Comparison of ENCODE assay signal across 18 cellular contexts in the genomic region with DNA sequence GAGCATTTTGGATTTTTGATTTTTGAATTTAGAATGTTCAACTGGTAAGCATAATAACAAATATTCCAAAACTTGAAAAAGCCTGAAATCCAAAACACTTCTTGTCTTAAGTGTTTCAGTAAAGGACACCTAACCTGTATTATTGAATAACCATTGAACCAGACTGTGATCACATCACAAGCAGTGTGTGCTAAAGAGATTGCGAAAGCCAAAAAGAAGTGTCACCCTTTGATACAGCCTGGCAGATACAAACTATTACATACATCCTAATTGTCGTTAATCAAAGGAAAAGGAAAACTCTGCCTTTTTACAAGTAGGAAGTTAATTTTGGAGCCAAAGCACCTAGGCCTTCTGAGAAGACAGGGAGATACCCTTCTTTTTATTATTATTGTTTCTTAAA.
"Had no signal": no experiment of that assay in that cellular context is flagged by ENCODE, and none has a peak within 500 bp of the region (broad histone marks: within the 10 kb centered on the region; RNA-seq: fewer than 3 reads in every experiment).

No MANE protein-coding gene starts in this region.

- ATAC-seq: effector memory CD8-positive, alpha-beta T cell; stimulated activated naive CD8-positive, alpha-beta T cell treated with anti-CD3 and anti-CD28 coated beads, Interleukin-15, Interleukin-2, amounts not matched to agents 100 U/mL and 50 U/mL, for 24 hours had no signal

- H3K4me3 ChIP-seq: hepatocyte, mucosa of descending colon, tibial nerve, vagina had no signal

- H3K9me3 ChIP-seq: mucosa of descending colon, tibial nerve, vagina had no signal

- DNase-seq: activated CD4-positive, CD25-positive, alpha-beta regulatory T cell treated with anti-CD3 and anti-CD28 coated beads, Interleukin-2, amount 50 U/mL, for 72 hours; activated naive CD8-positive, alpha-beta T cell treated with anti-CD3 and anti-CD28 coated beads for 36 hours; amygdala; effector memory CD8-positive, alpha-beta T cell; foreskin fibroblast; mesenchymal stem cell; mucosa of descending colon; naive B cell; stimulated activated CD4-positive, alpha-beta T cell treated with anti-CD3 and anti-CD28 coated beads, Interleukin-12 subunit alpha, Interleukin-12 subunit beta, amount 100 ng/mL, for 4 hours; stimulated activated CD4-positive, alpha-beta T cell treated with anti-CD3 and anti-CD28 coated beads, Interleukin-1b, Interleukin-23, amount 100 ng/mL, for 48 hours; stimulated activated naive CD8-positive, alpha-beta T cell treated with anti-CD3 and anti-CD28 coated beads, Interleukin-15, Interleukin-2, amounts not matched to agents 100 U/mL and 50 U/mL, for 24 hours; substantia nigra; T1000 had no signal

- H3K27ac ChIP-seq: epithelial cell of prostate, hepatocyte, tibial nerve, vagina, VCaP had no signal

- H3K36me3 ChIP-seq: tibial nerve, vagina had no signal

- H3K27me3 ChIP-seq: hepatocyte, tibial nerve, vagina had no signal
